1 cellular context compared by ENCODE assay signal in genomic region chr1:78619446-78619802, GRCh38.
TF ChIP-seq lines count a peak whose summit lies in the region.

No MANE protein-coding gene starts in this region.

TF ChIP-seq in A549, 52 proteins besides CTCF, POLR2A, EP300 and RAD21 (continued from another document):
- TF ChIP-seq, protein P1, sequence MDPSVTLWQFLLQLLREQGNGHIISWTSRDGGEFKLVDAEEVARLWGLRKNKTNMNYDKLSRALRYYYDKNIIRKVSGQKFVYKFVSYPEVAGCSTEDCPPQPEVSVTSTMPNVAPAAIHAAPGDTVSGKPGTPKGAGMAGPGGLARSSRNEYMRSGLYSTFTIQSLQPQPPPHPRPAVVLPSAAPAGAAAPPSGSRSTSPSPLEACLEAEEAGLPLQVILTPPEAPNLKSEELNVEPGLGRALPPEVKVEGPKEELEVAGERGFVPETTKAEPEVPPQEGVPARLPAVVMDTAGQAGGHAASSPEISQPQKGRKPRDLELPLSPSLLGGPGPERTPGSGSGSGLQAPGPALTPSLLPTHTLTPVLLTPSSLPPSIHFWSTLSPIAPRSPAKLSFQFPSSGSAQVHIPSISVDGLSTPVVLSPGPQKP (IDR thresholded peaks at IDR 0.05; ENCODE audit: low read depth, low read length) = no peak
